In genomic region chr5:151903243-151903653, GRCh38 we compare ENCODE assay signal across 1 cellular context.
TF ChIP-seq lines count a peak whose summit lies in the region.

No MANE protein-coding gene starts in this region.

TF ChIP-seq in GM12878, 131 proteins besides CTCF, POLR2A, EP300 and RAD21 (continued from another document and continues in another):
- TF ChIP-seq ZBTB11 (CRISPR knock-in tag; IDR thresholded peaks at IDR 0.05) (no peak), CREM (IDR thresholded peaks at IDR 0.05; ENCODE audit: low read depth) (peak; percentile 46; the same call in 1 of the 2 replicates), SREBF2 (IDR thresholded peaks at IDR 0.05; ENCODE audit: low read length) (no peak), HSF1 (IDR thresholded peaks at IDR 0.05; ENCODE audit: low read depth, low read length) (no peak), RBBP5 (conservative IDR thresholded peaks at IDR 0.05) (no peak), RELA (IDR thresholded peaks at IDR 0.05; ENCODE audit: borderline replicate concordance, partially characterized antibody) (no peak), CHD1 (IDR thresholded peaks at IDR 0.05; ENCODE audit: low read depth, low read length) (no peak), GABPA (IDR thresholded peaks at IDR 0.05; ENCODE audit: low read depth) (peak; percentile 37; the same call in 1 of the 2 replicates), SMC3 (IDR thresholded peaks at IDR 0.05; ENCODE audit: borderline replicate concordance, low read length) (no peak), E2F4 (IDR thresholded peaks at IDR 0.05; ENCODE audit: low read depth, low read length) (no peak), ZBTB40 (IDR thresholded peaks at IDR 0.05; ENCODE audit: borderline replicate concordance) (no peak), SPI1 (IDR thresholded peaks at IDR 0.05; ENCODE audit: borderline replicate concordance, insufficient read depth, low read depth, low read length) (no peak), MEF2A (IDR thresholded peaks at IDR 0.05; ENCODE audit: insufficient read depth, low read depth, low read length) (peak; percentile 88), EED (IDR thresholded peaks at IDR 0.05; ENCODE audit: low read depth) (peak; percentile 67; the same call in 1 of the 2 replicates), KAT2A (conservative IDR thresholded peaks at IDR 0.05; ENCODE audit: control insufficient read depth, low read depth, low read length) (no peak), BRCA1 (IDR thresholded peaks at IDR 0.05; ENCODE audit: low read depth, low read length) (no peak), ZBTB33 (IDR thresholded peaks at IDR 0.05) (no peak), MTA3 (IDR thresholded peaks at IDR 0.05; ENCODE audit: borderline replicate concordance, low read length) (no peak), MYB (IDR thresholded peaks at IDR 0.05; ENCODE audit: borderline replicate concordance, low read depth, low read length) (no peak), RUNX3 (IDR thresholded peaks at IDR 0.05; ENCODE audit: low read length) (peak; percentile 53), ETV6 (conservative IDR thresholded peaks at IDR 0.05 in 1 of 2, IDR thresholded peaks at IDR 0.05 in 1 of 2; ENCODE audit: borderline replicate concordance in 1 of 2, low read depth in 1 of 2) (no peak), BMI1 (IDR thresholded peaks at IDR 0.05; ENCODE audit: borderline replicate concordance) (no peak), JUNB (IDR thresholded peaks at IDR 0.05) (peak; percentile 84), POU2F2 (IDR thresholded peaks at IDR 0.05; ENCODE audit: borderline replicate concordance, low read depth, low read length) (peak; percentile 70; the same call in 1 of the 3 replicates), RELB (IDR thresholded peaks at IDR 0.05; ENCODE audit: low read depth) (peak; percentile 86), SUZ12 (IDR thresholded peaks at IDR 0.05; ENCODE audit: unreplicated experiment) (no peak), RAD51 (IDR thresholded peaks at IDR 0.05) (no peak), KLF5 (IDR thresholded peaks at IDR 0.05; ENCODE audit: partially characterized antibody) (no peak), ELK1 (IDR thresholded peaks at IDR 0.05; ENCODE audit: low read depth, low read length) (no peak), LARP7 (IDR thresholded peaks at IDR 0.05) (no peak), SUPT20H (IDR thresholded peaks at IDR 0.05; ENCODE audit: borderline replicate concordance, control insufficient read depth, low read depth, low read length) (no peak), TBL1XR1 (IDR thresholded peaks at IDR 0.05; ENCODE audit: low read depth, low read length) (no peak), MEF2B (IDR thresholded peaks at IDR 0.05; ENCODE audit: partially characterized antibody, poor library complexity, severe bottlenecking) (peak; percentile 47), SP1 (IDR thresholded peaks at IDR 0.05; ENCODE audit: low read depth, low read length) (no peak), EGR1 (IDR thresholded peaks at IDR 0.05; ENCODE audit: borderline replicate concordance in 1 of 2, low read depth in 2 of 2, low read length in 2 of 2) (no peak), NRF1 (conservative IDR thresholded peaks at IDR 0.05; ENCODE audit: low read depth, low read length) (no peak), SMAD1 (IDR thresholded peaks at IDR 0.05; ENCODE audit: low read depth, partially characterized antibody) (no peak), BCL11A (IDR thresholded peaks at IDR 0.05; ENCODE audit: low read depth, low read length) (peak; percentile 69; the same call in 1 of the 2 replicates), CHD4 (IDR thresholded peaks at IDR 0.05) (no peak), ZZZ3 (IDR thresholded peaks at IDR 0.05; ENCODE audit: control insufficient read depth, insufficient read length, low read depth) (no peak), SREBF1 (IDR thresholded peaks at IDR 0.05; ENCODE audit: low read length) (no peak), POLR2AphosphoS2 (IDR thresholded peaks at IDR 0.05; ENCODE audit: low read depth, low read length) (no peak), SMARCA5 (IDR thresholded peaks at IDR 0.05) (no peak), ATF3 (IDR thresholded peaks at IDR 0.05; ENCODE audit: borderline replicate concordance, extremely low read depth, low read depth, low read length) (no peak), YBX1 (IDR thresholded peaks at IDR 0.05) (no peak), MYC (IDR thresholded peaks at IDR 0.05; ENCODE audit: insufficient read depth, insufficient read length, insufficient replicate concordance, low read length, severe bottlenecking) (no peak), POLR2AphosphoS5 (IDR thresholded peaks at IDR 0.05; ENCODE audit: low read length) (no peak), STAT1 (conservative IDR thresholded peaks at IDR 0.05) (no peak), RB1 (IDR thresholded peaks at IDR 0.05; ENCODE audit: borderline replicate concordance) (no peak), HCFC1 (IDR thresholded peaks at IDR 0.05; ENCODE audit: low read length) (no peak), MAX (IDR thresholded peaks at IDR 0.05; ENCODE audit: low read depth, low read length) (no peak), MLLT1 (IDR thresholded peaks at IDR 0.05) (no peak)
